In the genomic region with DNA sequence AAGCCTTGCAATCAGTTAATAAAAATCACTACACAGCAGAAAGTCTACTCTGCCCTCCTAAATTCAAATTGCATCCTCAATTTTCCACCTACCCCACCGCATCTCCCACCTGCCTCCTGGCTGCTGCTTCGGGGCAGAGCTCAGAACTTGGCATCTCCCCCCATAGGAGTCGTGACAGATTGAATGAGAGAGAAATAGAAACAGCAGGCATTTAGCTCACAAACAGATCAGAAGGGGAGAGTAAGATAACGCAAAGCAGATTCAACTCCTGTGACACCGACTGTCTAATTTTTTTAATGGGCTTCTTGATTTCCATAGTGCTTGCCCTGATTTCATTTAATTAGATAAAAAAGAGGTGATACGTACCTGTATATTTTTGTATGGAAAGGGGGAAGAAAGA, we compare ENCODE assay signal across 27 cellular contexts. TPM values are rescaled to one million over a fixed set of nuclear protein-coding genes. Genes with fewer than 3 reads are reported as not detected.
"Had no signal": no experiment of that assay in that cellular context is flagged by ENCODE, and none has a peak within 500 bp of the region (broad histone marks: within the 10 kb centered on the region; RNA-seq: fewer than 3 reads in every experiment).

No MANE protein-coding gene starts in this region.

- H3K9ac ChIP-seq: parathyroid adenoma had no signal

- H3K27ac ChIP-seq: heart right ventricle, parathyroid adenoma, psoas muscle, right lobe of liver, suprapubic skin, upper lobe of right lung had no signal

- H3K27me3 ChIP-seq: dorsolateral prefrontal cortex, right lobe of liver, suprapubic skin, tibial nerve, upper lobe of right lung had no signal

- DNase-seq: cortex of kidney; dorsolateral prefrontal cortex; effector memory CD4-positive, alpha-beta T cell; heart right ventricle; islet precursor cell; mammary epithelial cell; mucosa of descending colon; naive thymus-derived CD8-positive, alpha-beta T cell; occipital lobe; psoas muscle; retina; right lobe of liver; stimulated activated CD4-positive, alpha-beta T cell treated with anti-CD3 and anti-CD28 coated beads, Interleukin-4, amount 100 ng/mL, for 1 hour; stimulated activated CD8-positive, alpha-beta memory T cell treated with anti-CD3 and anti-CD28 coated beads, Interleukin-4, amount 100 ng/mL, for 48 hours; stimulated activated naive CD8-positive, alpha-beta T cell treated with anti-CD3 and anti-CD28 coated beads, Interleukin-15, Interleukin-2, amounts not matched to agents 100 U/mL and 50 U/mL, for 24 hours; upper lobe of right lung had no signal

- H3K4me1 ChIP-seq: psoas muscle, right lobe of liver had no signal

- ATAC-seq: esophagus mucosa; left lobe of liver; mucosa of descending colon; naive thymus-derived CD8-positive, alpha-beta T cell; psoas muscle; right lobe of liver; stimulated activated effector memory CD8-positive, alpha-beta T cell treated with anti-CD3 and anti-CD28 coated beads, Interleukin-12 subunit alpha, Interleukin-12 subunit beta, amount 100 ng/mL, for 72 hours; stimulated activated naive CD8-positive, alpha-beta T cell treated with anti-CD3 and anti-CD28 coated beads, Interleukin-15, Interleukin-2, amounts not matched to agents 100 U/mL and 50 U/mL, for 24 hours; upper lobe of right lung had no signal

- H3K79me2 ChIP-seq: parathyroid adenoma had no signal

- H3K9me3 ChIP-seq: heart right ventricle, mucosa of descending colon, psoas muscle, right lobe of liver, suprapubic skin, tibial nerve, upper lobe of right lung had no signal

- H3K4me3 ChIP-seq: dorsolateral prefrontal cortex, heart right ventricle, mucosa of descending colon, psoas muscle, right lobe of liver, suprapubic skin, tibial nerve, upper lobe of right lung had no signal

- H2AFZ ChIP-seq: parathyroid adenoma had no signal

- H3K36me3 ChIP-seq: heart right ventricle, right lobe of liver, suprapubic skin, tibial nerve, upper lobe of right lung had no signal

RNA-seq across cellular contexts. Expression of a gene that starts 24.7 kb away (rescaled TPM):
- total RNA-seq: dorsolateral prefrontal cortex; esophagus mucosa; fibroblast of lung; frontal cortex; glomerular endothelial cell; heart right ventricle; left lobe of liver; lower leg skin; mammary epithelial cell; mesenteric fat pad; mucosa of descending colon; naive thymus-derived CD8-positive, alpha-beta T cell; occipital lobe; right lobe of liver; suprapubic skin; tibial nerve; upper lobe of right lung had no signal
- polyA plus RNA-seq: fibroblast of lung; heart right ventricle; mammary epithelial cell; naive thymus-derived CD8-positive, alpha-beta T cell had no signal
